ENCODE assay signal across 2 cellular contexts in genomic region chr1:226979115-226979516, GRCh38.
TF ChIP-seq lines count a peak whose summit lies in the region.

No MANE protein-coding gene starts in this region.

TF ChIP-seq in GM23338, 12 proteins besides CTCF, POLR2A, EP300 and RAD21:
- TF ChIP-seq ETS1 (IDR thresholded peaks at IDR 0.05) (no peak), EZH2phosphoT487 (IDR thresholded peaks at IDR 0.05; ENCODE audit: unreplicated experiment) (no peak), ZNF114 (CRISPR knock-in tag; IDR thresholded peaks at IDR 0.05) (no peak), REST (IDR thresholded peaks at IDR 0.05; ENCODE audit: unreplicated experiment) (no peak), CREB1 (CRISPR knock-in tag; IDR thresholded peaks at IDR 0.05; ENCODE audit: low read depth) (no peak), EZH2 (IDR thresholded peaks at IDR 0.05; ENCODE audit: low read depth, unreplicated experiment) (no peak), POLR2AphosphoS5 (IDR thresholded peaks at IDR 0.05; ENCODE audit: low read depth) (no peak), JUNB (IDR thresholded peaks at IDR 0.05; ENCODE audit: unreplicated experiment) (no peak), ZNF331 (CRISPR knock-in tag; IDR thresholded peaks at IDR 0.05; ENCODE audit: low read depth) (no peak), NANOG (IDR thresholded peaks at IDR 0.05; ENCODE audit: borderline replicate concordance) (no peak), STAT1 (IDR thresholded peaks at IDR 0.05; ENCODE audit: unreplicated experiment) (no peak)
- TF ChIP-seq, protein P1, sequence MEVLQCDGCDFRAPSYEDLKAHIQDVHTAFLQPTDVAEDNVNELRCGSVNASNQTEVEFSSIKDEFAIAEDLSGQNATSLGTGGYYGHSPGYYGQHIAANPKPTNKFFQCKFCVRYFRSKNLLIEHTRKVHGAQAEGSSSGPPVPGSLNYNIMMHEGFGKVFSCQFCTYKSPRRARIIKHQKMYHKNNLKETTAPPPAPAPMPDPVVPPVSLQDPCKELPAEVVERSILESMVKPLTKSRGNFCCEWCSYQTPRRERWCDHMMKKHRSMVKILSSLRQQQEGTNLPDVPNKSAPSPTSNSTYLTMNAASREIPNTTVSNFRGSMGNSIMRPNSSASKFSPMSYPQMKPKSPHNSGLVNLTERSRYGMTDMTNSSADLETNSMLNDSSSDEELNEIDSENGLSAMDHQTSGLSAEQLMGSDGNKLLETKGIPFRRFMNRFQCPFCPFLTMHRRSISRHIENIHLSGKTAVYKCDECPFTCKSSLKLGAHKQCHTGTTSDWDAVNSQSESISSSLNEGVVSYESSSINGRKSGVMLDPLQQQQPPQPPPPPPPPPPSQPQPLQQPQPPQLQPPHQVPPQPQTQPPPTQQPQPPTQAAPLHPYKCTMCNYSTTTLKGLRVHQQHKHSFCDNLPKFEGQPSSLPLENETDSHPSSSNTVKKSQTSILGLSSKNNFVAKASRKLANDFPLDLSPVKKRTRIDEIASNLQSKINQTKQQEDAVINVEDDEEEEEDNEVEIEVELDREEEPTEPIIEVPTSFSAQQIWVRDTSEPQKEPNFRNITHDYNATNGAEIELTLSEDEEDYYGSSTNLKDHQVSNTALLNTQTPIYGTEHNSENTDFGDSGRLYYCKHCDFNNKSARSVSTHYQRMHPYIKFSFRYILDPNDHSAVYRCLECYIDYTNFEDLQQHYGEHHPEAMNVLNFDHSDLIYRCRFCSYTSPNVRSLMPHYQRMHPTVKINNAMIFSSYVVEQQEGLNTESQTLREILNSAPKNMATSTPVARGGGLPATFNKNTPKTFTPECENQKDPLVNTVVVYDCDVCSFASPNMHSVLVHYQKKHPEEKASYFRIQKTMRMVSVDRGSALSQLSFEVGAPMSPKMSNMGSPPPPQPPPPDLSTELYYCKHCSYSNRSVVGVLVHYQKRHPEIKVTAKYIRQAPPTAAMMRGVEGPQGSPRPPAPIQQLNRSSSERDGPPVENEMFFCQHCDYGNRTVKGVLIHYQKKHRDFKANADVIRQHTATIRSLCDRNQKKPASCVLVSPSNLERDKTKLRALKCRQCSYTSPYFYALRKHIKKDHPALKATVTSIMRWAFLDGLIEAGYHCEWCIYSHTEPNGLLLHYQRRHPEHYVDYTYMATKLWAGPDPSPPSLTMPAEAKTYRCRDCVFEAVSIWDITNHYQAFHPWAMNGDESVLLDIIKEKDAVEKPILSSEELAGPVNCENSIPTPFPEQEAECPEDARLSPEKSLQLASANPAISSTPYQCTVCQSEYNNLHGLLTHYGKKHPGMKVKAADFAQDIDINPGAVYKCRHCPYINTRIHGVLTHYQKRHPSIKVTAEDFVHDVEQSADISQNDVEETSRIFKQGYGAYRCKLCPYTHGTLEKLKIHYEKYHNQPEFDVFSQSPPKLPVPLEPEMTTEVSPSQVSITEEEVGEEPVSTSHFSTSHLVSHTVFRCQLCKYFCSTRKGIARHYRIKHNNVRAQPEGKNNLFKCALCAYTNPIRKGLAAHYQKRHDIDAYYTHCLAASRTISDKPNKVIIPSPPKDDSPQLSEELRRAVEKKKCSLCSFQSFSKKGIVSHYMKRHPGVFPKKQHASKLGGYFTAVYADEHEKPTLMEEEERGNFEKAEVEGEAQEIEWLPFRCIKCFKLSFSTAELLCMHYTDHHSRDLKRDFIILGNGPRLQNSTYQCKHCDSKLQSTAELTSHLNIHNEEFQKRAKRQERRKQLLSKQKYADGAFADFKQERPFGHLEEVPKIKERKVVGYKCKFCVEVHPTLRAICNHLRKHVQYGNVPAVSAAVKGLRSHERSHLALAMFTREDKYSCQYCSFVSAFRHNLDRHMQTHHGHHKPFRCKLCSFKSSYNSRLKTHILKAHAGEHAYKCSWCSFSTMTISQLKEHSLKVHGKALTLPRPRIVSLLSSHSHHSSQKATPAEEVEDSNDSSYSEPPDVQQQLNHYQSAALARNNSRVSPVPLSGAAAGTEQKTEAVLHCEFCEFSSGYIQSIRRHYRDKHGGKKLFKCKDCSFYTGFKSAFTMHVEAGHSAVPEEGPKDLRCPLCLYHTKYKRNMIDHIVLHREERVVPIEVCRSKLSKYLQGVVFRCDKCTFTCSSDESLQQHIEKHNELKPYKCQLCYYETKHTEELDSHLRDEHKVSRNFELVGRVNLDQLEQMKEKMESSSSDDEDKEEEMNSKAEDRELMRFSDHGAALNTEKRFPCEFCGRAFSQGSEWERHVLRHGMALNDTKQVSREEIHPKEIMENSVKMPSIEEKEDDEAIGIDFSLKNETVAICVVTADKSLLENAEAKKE (CRISPR knock-in tag; IDR thresholded peaks at IDR 0.05): no peak

TF ChIP-seq in IMR-90, 13 proteins besides CTCF, POLR2A, EP300 and RAD21:
- no peak for TF ChIP-seq NFE2L2 (IDR thresholded peaks at IDR 0.05; ENCODE audit: low read depth, low read length)
- TF ChIP-seq MAFK (IDR thresholded peaks at IDR 0.05; ENCODE audit: low read depth, low read length): no peak
- TF ChIP-seq, protein P2, sequence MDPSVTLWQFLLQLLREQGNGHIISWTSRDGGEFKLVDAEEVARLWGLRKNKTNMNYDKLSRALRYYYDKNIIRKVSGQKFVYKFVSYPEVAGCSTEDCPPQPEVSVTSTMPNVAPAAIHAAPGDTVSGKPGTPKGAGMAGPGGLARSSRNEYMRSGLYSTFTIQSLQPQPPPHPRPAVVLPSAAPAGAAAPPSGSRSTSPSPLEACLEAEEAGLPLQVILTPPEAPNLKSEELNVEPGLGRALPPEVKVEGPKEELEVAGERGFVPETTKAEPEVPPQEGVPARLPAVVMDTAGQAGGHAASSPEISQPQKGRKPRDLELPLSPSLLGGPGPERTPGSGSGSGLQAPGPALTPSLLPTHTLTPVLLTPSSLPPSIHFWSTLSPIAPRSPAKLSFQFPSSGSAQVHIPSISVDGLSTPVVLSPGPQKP (IDR thresholded peaks at IDR 0.05; ENCODE audit: borderline replicate concordance, low read depth, low read length): no peak
